Comparison of ENCODE assay signal across 8 cellular contexts in the genomic region with DNA sequence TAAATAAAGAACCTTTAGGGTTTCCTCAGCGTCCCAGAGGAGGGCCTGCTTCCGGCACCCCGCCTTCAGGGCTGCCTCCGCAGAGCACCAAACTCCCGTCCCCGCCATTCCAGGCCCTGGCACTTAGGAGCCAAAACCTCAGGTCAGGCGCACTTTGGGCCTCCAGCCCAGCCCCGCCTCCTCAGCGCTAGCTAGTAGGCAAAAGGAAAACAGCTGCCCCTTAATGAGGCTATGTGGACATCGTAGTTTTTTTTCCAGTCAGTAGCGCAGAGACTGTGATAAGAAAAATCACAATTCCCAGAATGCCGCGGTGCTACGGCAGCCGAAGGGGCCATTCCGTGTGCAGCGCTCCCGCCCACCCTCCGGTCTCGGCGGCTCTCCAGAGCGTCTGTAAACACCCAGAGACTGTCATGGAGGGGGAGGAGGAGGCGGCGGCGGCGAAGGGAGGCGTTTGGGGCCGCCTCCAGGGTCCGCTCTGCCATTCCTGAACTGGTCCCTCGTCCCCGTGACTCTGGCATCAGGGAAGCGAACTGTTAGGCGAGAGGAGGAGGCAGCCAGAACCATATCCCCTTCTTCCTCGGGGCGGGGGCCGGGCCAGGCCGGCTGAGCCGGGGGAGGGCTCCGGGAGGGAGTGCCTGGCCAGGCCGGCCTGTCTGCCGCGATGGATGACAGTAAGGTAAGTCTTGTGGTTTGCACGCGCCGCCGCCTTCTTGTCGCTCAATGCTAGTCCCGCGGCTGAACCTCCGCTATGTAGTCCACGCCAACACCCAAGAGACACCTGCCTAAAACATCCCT. TPM values are rescaled to one million over a fixed set of nuclear protein-coding genes. Genes with fewer than 3 reads are reported as not detected.
A peak's percentile ranks its signal among the peaks of the same experiment; 100 is the strongest.
DNase-seq lines count a peak whose midpoint lies in the region; ATAC-seq lines count a peak whose summit lies in the region.

A gene with protein sequence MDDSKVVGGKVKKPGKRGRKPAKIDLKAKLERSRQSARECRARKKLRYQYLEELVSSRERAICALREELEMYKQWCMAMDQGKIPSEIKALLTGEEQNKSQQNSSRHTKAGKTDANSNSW (plus strand): TSS at position 365 of the 795 bp plus-strand sequence. CDS start 297 bp downstream, at position 662.

- peak within 1 kb of the TSS; percentile 87 for H4K8ac ChIP-seq in mesenchymal stem cell (ENCODE audit: low read length)

- peaks cover 55% of the 10 kb centered on the region for H3K4me1 Mint-ChIP-seq in activated CD8-positive, alpha-beta memory T cell treated with anti-CD3 and anti-CD28 coated beads, Interleukin-2, amount 10 ng/mL, durations not matched to agents 7 days and 5 days

- peak within 1 kb of the TSS; percentile 82 for H3K4me3 Mint-ChIP-seq in activated CD8-positive, alpha-beta memory T cell treated with anti-CD3 and anti-CD28 coated beads, Interleukin-2, amount 10 ng/mL, durations not matched to agents 7 days and 5 days

- H2BK15ac ChIP-seq in mesenchymal stem cell (ENCODE audit: low read depth, poor library complexity, severe bottlenecking), result peak within 1 kb of the TSS; percentile 78

- peak within 1 kb of the TSS; percentile 40 for H4K91ac ChIP-seq in mesenchymal stem cell (ENCODE audit: low read length)

- peak within 1 kb of the TSS in 1 of 2 experiments; percentile 73 for H2BK12ac ChIP-seq in mesenchymal stem cell (ENCODE audit: low read length in 2 of 2)

- peak within 1 kb of the TSS; percentile 86 for H3K4me3 ChIP-seq in endocrine pancreas (ENCODE audit: control insufficient read depth, insufficient read depth, low read length)
- peak within 1 kb of the TSS; percentile 74 to 96 for H3K4me3 ChIP-seq in mesenchymal stem cell (ENCODE audit: insufficient read depth in 1 of 2, low read depth in 1 of 2, low read length in 2 of 2)

- H3K36me3 ChIP-seq in endocrine pancreas (ENCODE audit: control insufficient read depth, insufficient read depth, low read length), result no peaks in the 10 kb centered on the region
- peaks cover 0 to 10% of the 10 kb centered on the region in 2 experiments for H3K36me3 ChIP-seq in mesenchymal stem cell (ENCODE audit: control insufficient read depth in 1 of 2, insufficient read depth in 2 of 2, low read depth in 1 of 2, low read length in 2 of 2)

- peak within 1 kb of the TSS; percentile 95 for H3K27ac Mint-ChIP-seq in activated CD8-positive, alpha-beta memory T cell treated with anti-CD3 and anti-CD28 coated beads, Interleukin-2, amount 10 ng/mL, durations not matched to agents 7 days and 5 days

- no peak within 1 kb of the TSS for H2BK5ac ChIP-seq in mesenchymal stem cell (ENCODE audit: low read depth, low read length, poor library complexity, severe bottlenecking)

- peak within 1 kb of the TSS; percentile 83 for H2AFZ ChIP-seq in mesenchymal stem cell (ENCODE audit: low read depth, low read length)

- WGBS in mesenchymal stem cell, result under 1% methylated on average over 51 of the region's 51 CpGs

- H3K27me3 ChIP-seq in endocrine pancreas (ENCODE audit: control insufficient read depth, insufficient read depth, low read length) (no peaks in the 10 kb centered on the region), mesenchymal stem cell (ENCODE audit: control insufficient read depth in 1 of 2, insufficient read depth in 1 of 2, low read length in 2 of 2) (no peaks in the 10 kb centered on the region)

- peak within 1 kb of the TSS; percentile 88 for H3K27ac ChIP-seq in mesenchymal stem cell (ENCODE audit: low read length, poor library complexity, severe bottlenecking)

- H3K4me2 ChIP-seq in mesenchymal stem cell (ENCODE audit: low read length, poor library complexity, severe bottlenecking), result peak within 1 kb of the TSS; percentile 74

- no peak within 1 kb of the TSS for H2AK5ac ChIP-seq in mesenchymal stem cell (ENCODE audit: low read length, severe bottlenecking)

- H3K36me3 Mint-ChIP-seq in activated CD8-positive, alpha-beta memory T cell treated with anti-CD3 and anti-CD28 coated beads, Interleukin-2, amount 10 ng/mL, durations not matched to agents 7 days and 5 days, result peaks cover 13% of the 10 kb centered on the region

- peak within 1 kb of the TSS in 1 of 2 experiments; percentile 96 for H3K4ac ChIP-seq in mesenchymal stem cell (ENCODE audit: low read depth in 1 of 2, low read length in 2 of 2)

- H3K79me1 ChIP-seq in mesenchymal stem cell (replicated peaks; ENCODE audit: low read length, poor library complexity, severe bottlenecking), result peaks cover 15% of the 10 kb centered on the region

- H3K9ac ChIP-seq in endocrine pancreas (ENCODE audit: control insufficient read depth, insufficient read depth, low read length) (peak within 1 kb of the TSS; percentile 65), mesenchymal stem cell (ENCODE audit: low read length) (peak within 1 kb of the TSS; percentile 90)

- H3K4me1 ChIP-seq in endocrine pancreas (ENCODE audit: control insufficient read depth, insufficient read depth, low read length), result peaks cover 9% of the 10 kb centered on the region
- peaks cover 4% of the 10 kb centered on the region for H3K4me1 ChIP-seq in mesenchymal stem cell (ENCODE audit: control insufficient read depth, insufficient read depth, low read depth, low read length)

- peak within 1 kb of the TSS in 1 of 2 experiments; percentile 90 for H3K14ac ChIP-seq in mesenchymal stem cell (ENCODE audit: low read length in 2 of 2)

- no peaks in the 10 kb centered on the region for H3K27me3 Mint-ChIP-seq in activated CD8-positive, alpha-beta memory T cell treated with anti-CD3 and anti-CD28 coated beads, Interleukin-2, amount 10 ng/mL, durations not matched to agents 7 days and 5 days

- H3K9me3 ChIP-seq in endocrine pancreas (ENCODE audit: control insufficient read depth, low read length) (no peaks in the 10 kb centered on the region), mesenchymal stem cell (ENCODE audit: control insufficient read depth, low read length) (no peaks in the 10 kb centered on the region)

- DNase-seq in CMK (ENCODE audit: low read depth) (peak; percentile 85), HS-5 (ENCODE audit: low read depth) (peak; percentile 92), NOMO-1 treated with DMSO at 0.1 percent for 48 hours (lab: John Stamatoyannopoulos, UW; ENCODE audit: unreplicated experiment) (peak; percentile 92), mesenchymal stem cell (peak; percentile 98)
- DNase-seq in activated CD8-positive, alpha-beta memory T cell treated with anti-CD3 and anti-CD28 coated beads, Interleukin-2, amount 10 ng/mL, durations not matched to agents 7 days and 5 days, result peak; percentile 89
- DNase-seq in stimulated activated CD8-positive, alpha-beta memory T cell treated with anti-CD3 and anti-CD28 coated beads, Interleukin-12 subunit alpha, Interleukin-12 subunit beta, amount 100 ng/mL, for 4 hours (ENCODE audit: low read depth), result peak; percentile 72

- CTCF ChIA-PET in activated CD8-positive, alpha-beta memory T cell treated with anti-CD3 and anti-CD28 coated beads, Interleukin-2, amount 10 ng/mL, durations not matched to agents 7 days and 5 days (lab: Charles Lee), result interaction anchor here (1.0 to 1.4 kb wide), 7 partner anchors 31 to 235 kb away, joined by 3 to 9 read pairs (median 4); no protein-coding TSS in a partner anchor

- peak within 1 kb of the TSS; percentile 64 for H2BK120ac ChIP-seq in mesenchymal stem cell (ENCODE audit: low read depth, low read length)

- peak within 1 kb of the TSS; percentile 82 to 96 for H3K18ac ChIP-seq in mesenchymal stem cell (ENCODE audit: low read depth in 1 of 2, low read length in 2 of 2)

- ATAC-seq in GM19467 (IDR thresholded peaks at IDR 0.05; ENCODE audit: unreplicated experiment), result peak; percentile 69
- ATAC-seq in activated CD8-positive, alpha-beta memory T cell treated with anti-CD3 and anti-CD28 coated beads, Interleukin-2, amount 10 ng/mL, durations not matched to agents 7 days and 5 days, result peak; percentile 89

- peak within 1 kb of the TSS in 1 of 2 experiments; percentile 85 for H3K23ac ChIP-seq in mesenchymal stem cell (ENCODE audit: low read length in 2 of 2)

- no peaks in the 10 kb centered on the region for H3K9me3 Mint-ChIP-seq in activated CD8-positive, alpha-beta memory T cell treated with anti-CD3 and anti-CD28 coated beads, Interleukin-2, amount 10 ng/mL, durations not matched to agents 7 days and 5 days (ENCODE audit: low read depth)

RNA-seq across cellular contexts. Expression of the gene that starts here (rescaled TPM):
- 10 to 100 TPM; 16.3 to 20.5 TPM for total RNA-seq in activated CD8-positive, alpha-beta memory T cell treated with anti-CD3 and anti-CD28 coated beads, Interleukin-2, amount 10 ng/mL, durations not matched to agents 7 days and 5 days
- 18.3 TPM for polyA plus RNA-seq in mesenchymal stem cell (2013, experiment 1 of 2)
- 19.9 TPM for polyA plus RNA-seq in mesenchymal stem cell (2013, experiment 2 of 2)

Comparison
In these comparisons a context has a peak if more than half of its experiments do, and no peak if none do; other contexts are left out.
1. Peak in every context shown above with its lines: DNase-seq, ATAC-seq, H3K4me3 ChIP-seq and H3K27ac ChIP-seq.